ENCODE assay signal across 10 cellular contexts in the genomic region with DNA sequence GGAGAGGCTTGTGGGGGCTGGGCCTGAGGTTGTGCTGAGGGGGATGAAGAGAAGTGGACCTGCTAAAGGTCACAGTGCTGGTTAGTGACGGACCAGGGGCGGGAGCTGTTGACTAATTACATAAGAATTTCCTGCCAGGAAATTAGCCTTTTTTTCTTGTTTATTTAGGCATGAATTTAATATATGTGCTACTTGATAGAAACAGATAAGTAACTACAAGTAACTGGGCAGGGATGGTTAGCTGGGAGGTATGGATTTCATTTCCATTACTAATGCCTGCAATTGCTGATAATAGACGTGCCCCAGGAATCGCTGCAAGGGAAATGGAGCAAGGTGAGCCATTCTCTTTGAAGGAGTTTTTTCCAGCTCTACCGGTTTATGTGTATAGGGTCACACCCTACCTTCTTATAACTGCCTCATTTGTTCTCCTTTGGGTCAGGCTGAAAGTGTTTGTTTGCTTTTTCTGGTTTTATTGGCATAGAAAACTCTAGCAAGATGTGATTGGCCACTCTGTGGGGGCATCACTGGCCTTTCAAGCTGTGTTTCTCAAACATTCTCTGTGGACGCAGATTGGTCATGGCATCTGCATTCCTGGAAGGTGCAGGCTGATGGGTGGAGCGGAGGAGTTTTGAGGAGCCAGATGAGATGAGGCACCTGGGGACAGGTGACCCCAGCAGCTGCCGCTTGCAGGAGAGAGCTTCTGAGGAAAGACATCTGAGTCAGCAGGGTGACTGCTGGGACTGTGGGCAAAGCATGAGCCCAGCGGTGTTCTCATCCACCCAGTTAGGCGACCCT. TPM values are rescaled to one million over a fixed set of nuclear protein-coding genes. Genes with fewer than 3 reads are reported as not detected.
DNase-seq lines count a peak whose midpoint lies in the region; ATAC-seq, FAIRE-seq and TF ChIP-seq lines count a peak whose summit lies in the region.
"Had no signal": no experiment of that assay in that cellular context is flagged by ENCODE, and none has a peak within 500 bp of the region (broad histone marks: within the 10 kb centered on the region; RNA-seq: fewer than 3 reads in every experiment).

No MANE protein-coding gene starts in this region.

- H3K79me2 ChIP-seq in keratinocyte (ENCODE audit: control insufficient read depth, insufficient read depth, low read length): no peaks in the 10 kb centered on the region

- POLR2A ChIA-PET in activated naive CD8-positive, alpha-beta T cell treated with anti-CD3 and anti-CD28 coated beads, Interleukin-2, amount 10 ng/mL, durations not matched to agents 7 days and 5 days (lab: Charles Lee): no interaction called here
- POLR2A ChIA-PET in activated CD8-positive, alpha-beta T cell treated with anti-CD3 and anti-CD28 coated beads for 36 hours (lab: Charles Lee): interaction anchor here (0.6 to 1.4 kb wide), 2 partner anchors 9 to 18 kb away, joined by 3 to 4 read pairs; no protein-coding TSS in a partner anchor

- dilution Hi-C loops in keratinocyte (cut with MboI; ENCODE audit: extremely low pct_ligation_motif_present, low sequenced_read_pairs): no loop called here

- peak overlapping the region; percentile 12 for H2AFZ ChIP-seq in keratinocyte (ENCODE audit: control insufficient read depth, low read length)

- no peak for TF ChIP-seq CTCF in keratinocyte (optimal IDR thresholded peaks at IDR 0.05 in 1 of 3, IDR thresholded peaks at IDR 0.05 in 1 of 3, conservative IDR thresholded peaks at IDR 0.05 in 1 of 3; ENCODE audit: extremely low read depth in 1 of 3, insufficient read depth in 2 of 3, low read length in 3 of 3)
- TF ChIP-seq CTCF in activated CD8-positive, alpha-beta T cell treated with anti-CD3 and anti-CD28 coated beads for 36 hours (IDR thresholded peaks at IDR 0.05): no peak
- no peak for TF ChIP-seq CTCF in WERI-Rb-1 (IDR thresholded peaks at IDR 0.05; ENCODE audit: low read depth, low read length)

- H3K4me1 ChIP-seq in adipocyte (ENCODE audit: control insufficient read depth, insufficient read depth, low read length): peaks cover 7% of the 10 kb centered on the region
- H3K4me1 ChIP-seq in keratinocyte (ENCODE audit: control insufficient read depth, extremely low read depth, insufficient read depth, low read length): peaks cover 41% of the 10 kb centered on the region
- H3K4me1 ChIP-seq: BE2C had no signal

- H3K4me3 ChIP-seq in adipocyte (ENCODE audit: low read length) (peak overlapping the region; percentile 27), keratinocyte (ENCODE audit: control insufficient read depth in 2 of 3, extremely low read depth in 1 of 3, insufficient read depth in 2 of 3, low read depth in 1 of 3, low read length in 3 of 3) (peak overlapping the region in 2 of 3 experiments; percentile 18 to 22), WERI-Rb-1 (ENCODE audit: low read depth, low read length) (no peak overlapping the region)

- peaks cover 2% of the 10 kb centered on the region for H3K4me1 Mint-ChIP-seq in activated naive CD8-positive, alpha-beta T cell treated with anti-CD3 and anti-CD28 coated beads, Interleukin-2, amount 10 ng/mL, durations not matched to agents 7 days and 5 days
- H3K4me1 Mint-ChIP-seq in activated naive CD8-positive, alpha-beta T cell treated with anti-CD3 and anti-CD28 coated beads for 36 hours: no peaks in the 10 kb centered on the region
- H3K4me1 Mint-ChIP-seq in activated CD8-positive, alpha-beta T cell treated with anti-CD3 and anti-CD28 coated beads for 36 hours (ENCODE audit: low read depth): no peaks in the 10 kb centered on the region

- no peaks in the 10 kb centered on the region for H3K9me1 ChIP-seq in keratinocyte (ENCODE audit: control insufficient read depth, extremely low read depth, insufficient read depth, low read length)

- intact Hi-C loops in activated CD8-positive, alpha-beta T cell treated with anti-CD3 and anti-CD28 coated beads for 36 hours (cut with micrococcal nuclease): no loop called here

- H3K9ac ChIP-seq in adipocyte (ENCODE audit: low read length) (no peak overlapping the region), keratinocyte (ENCODE audit: control insufficient read depth, extremely low read depth, insufficient read depth, low read length) (peak overlapping the region; percentile 77)

- peak overlapping the region; percentile 55 for H3K27ac Mint-ChIP-seq in activated naive CD8-positive, alpha-beta T cell treated with anti-CD3 and anti-CD28 coated beads, Interleukin-2, amount 10 ng/mL, durations not matched to agents 7 days and 5 days
- no peak overlapping the region for H3K27ac Mint-ChIP-seq in activated naive CD8-positive, alpha-beta T cell treated with anti-CD3 and anti-CD28 coated beads for 36 hours
- no peak overlapping the region for H3K27ac Mint-ChIP-seq in activated CD8-positive, alpha-beta T cell treated with anti-CD3 and anti-CD28 coated beads for 36 hours

- H3K36me3 ChIP-seq in adipocyte (ENCODE audit: control insufficient read depth, insufficient read depth, low read length, severe bottlenecking) (no peaks in the 10 kb centered on the region), keratinocyte (ENCODE audit: control insufficient read depth in 2 of 2, extremely low read depth in 1 of 2, insufficient read depth in 2 of 2, low read length in 2 of 2) (peaks cover 0 to 1% of the 10 kb centered on the region in 2 experiments), WERI-Rb-1 (no peaks in the 10 kb centered on the region)
- H3K36me3 ChIP-seq: BE2C had no signal

- H3K4me3 Mint-ChIP-seq in activated naive CD8-positive, alpha-beta T cell treated with anti-CD3 and anti-CD28 coated beads, Interleukin-2, amount 10 ng/mL, durations not matched to agents 7 days and 5 days: no peak overlapping the region
- no peak overlapping the region for H3K4me3 Mint-ChIP-seq in activated naive CD8-positive, alpha-beta T cell treated with anti-CD3 and anti-CD28 coated beads for 36 hours
- H3K4me3 Mint-ChIP-seq in activated CD8-positive, alpha-beta T cell treated with anti-CD3 and anti-CD28 coated beads for 36 hours: no peak overlapping the region

- H3K9me3 ChIP-seq in adipocyte (ENCODE audit: control insufficient read depth, low read length) (no peaks in the 10 kb centered on the region), keratinocyte (ENCODE audit: control insufficient read depth, low read depth, low read length) (no peaks in the 10 kb centered on the region), WERI-Rb-1 (ENCODE audit: severe bottlenecking) (no peaks in the 10 kb centered on the region)
- H3K9me3 ChIP-seq: BE2C had no signal

- no peak for DNase-seq in activated naive CD8-positive, alpha-beta T cell treated with anti-CD3 and anti-CD28 coated beads, Interleukin-2, amount 10 ng/mL, durations not matched to agents 7 days and 5 days
- no peak for DNase-seq in activated naive CD8-positive, alpha-beta T cell treated with anti-CD3 and anti-CD28 coated beads for 36 hours
- peak; percentile 47 for DNase-seq in adipocyte (ENCODE audit: low read depth)
- peak; percentile 52 for DNase-seq in keratinocyte (ENCODE audit: low read depth, low spot score)
- no peak for DNase-seq in activated CD8-positive, alpha-beta T cell treated with anti-CD3 and anti-CD28 coated beads for 36 hours
- DNase-seq in stimulated activated CD4-positive, alpha-beta T cell treated with anti-CD3 and anti-CD28 coated beads, Interleukin-15, amount 100 ng/mL, for 24 hours: no peak
- no peak for DNase-seq in WERI-Rb-1
- DNase-seq: BE2C had no signal

- H4K20me1 ChIP-seq in keratinocyte (ENCODE audit: control insufficient read depth, extremely low read depth, insufficient read depth, low read length): no peaks in the 10 kb centered on the region

- CTCF ChIA-PET in activated CD8-positive, alpha-beta T cell treated with anti-CD3 and anti-CD28 coated beads for 36 hours (lab: Charles Lee): no interaction called here

- peak; percentile 95 for FAIRE-seq in keratinocyte (lab: Jason Lieb, UNC)

- H3K27ac ChIP-seq in keratinocyte (ENCODE audit: control insufficient read depth, insufficient read depth, low read length): peak overlapping the region; percentile 94
- H3K27ac ChIP-seq in WERI-Rb-1: no peak overlapping the region
- H3K27ac ChIP-seq: HL-60 had no signal

- H3K4me2 ChIP-seq in keratinocyte (ENCODE audit: control insufficient read depth, extremely low read depth, insufficient read depth, low read depth, low read length): peak overlapping the region; percentile 82

- H3K9me3 Mint-ChIP-seq in activated naive CD8-positive, alpha-beta T cell treated with anti-CD3 and anti-CD28 coated beads, Interleukin-2, amount 10 ng/mL, durations not matched to agents 7 days and 5 days: no peaks in the 10 kb centered on the region
- no peaks in the 10 kb centered on the region for H3K9me3 Mint-ChIP-seq in activated naive CD8-positive, alpha-beta T cell treated with anti-CD3 and anti-CD28 coated beads for 36 hours
- no peaks in the 10 kb centered on the region for H3K9me3 Mint-ChIP-seq in activated CD8-positive, alpha-beta T cell treated with anti-CD3 and anti-CD28 coated beads for 36 hours

- H3K27me3 ChIP-seq in adipocyte (replicated peaks; ENCODE audit: control insufficient read depth, insufficient read depth, low read length): no peaks in the 10 kb centered on the region
- no peaks in the 10 kb centered on the region for H3K27me3 ChIP-seq in keratinocyte (ENCODE audit: control insufficient read depth, extremely low read depth, insufficient read depth, low read length)
- H3K27me3 ChIP-seq in WERI-Rb-1 (ENCODE audit: insufficient read depth, low read depth, severe bottlenecking): no peaks in the 10 kb centered on the region

- H3K36me3 Mint-ChIP-seq in activated naive CD8-positive, alpha-beta T cell treated with anti-CD3 and anti-CD28 coated beads, Interleukin-2, amount 10 ng/mL, durations not matched to agents 7 days and 5 days: no peaks in the 10 kb centered on the region
- peaks cover 4% of the 10 kb centered on the region for H3K36me3 Mint-ChIP-seq in activated naive CD8-positive, alpha-beta T cell treated with anti-CD3 and anti-CD28 coated beads for 36 hours
- peaks cover 3% of the 10 kb centered on the region for H3K36me3 Mint-ChIP-seq in activated CD8-positive, alpha-beta T cell treated with anti-CD3 and anti-CD28 coated beads for 36 hours (ENCODE audit: low read depth)

- peaks cover 2% of the 10 kb centered on the region for H3K27me3 Mint-ChIP-seq in activated naive CD8-positive, alpha-beta T cell treated with anti-CD3 and anti-CD28 coated beads, Interleukin-2, amount 10 ng/mL, durations not matched to agents 7 days and 5 days
- no peaks in the 10 kb centered on the region for H3K27me3 Mint-ChIP-seq in activated naive CD8-positive, alpha-beta T cell treated with anti-CD3 and anti-CD28 coated beads for 36 hours
- H3K27me3 Mint-ChIP-seq in activated CD8-positive, alpha-beta T cell treated with anti-CD3 and anti-CD28 coated beads for 36 hours: no peaks in the 10 kb centered on the region

- ATAC-seq in activated naive CD8-positive, alpha-beta T cell treated with anti-CD3 and anti-CD28 coated beads, Interleukin-2, amount 10 ng/mL, durations not matched to agents 7 days and 5 days (ENCODE audit: low read depth): no peak
- no peak for ATAC-seq in activated CD8-positive, alpha-beta T cell treated with anti-CD3 and anti-CD28 coated beads for 36 hours
- ATAC-seq in HG03135 (IDR thresholded peaks at IDR 0.05; ENCODE audit: unreplicated experiment): no peak

RNA-seq across cellular contexts. Expression of gene GPRC5A, which starts 19.0 kb away (rescaled TPM):
- total RNA-seq in activated naive CD8-positive, alpha-beta T cell treated with anti-CD3 and anti-CD28 coated beads, Interleukin-2, amount 10 ng/mL, durations not matched to agents 7 days and 5 days: not detected
- total RNA-seq in activated naive CD8-positive, alpha-beta T cell treated with anti-CD3 and anti-CD28 coated beads for 36 hours: under 1 TPM; 0.27 to 0.34 TPM
- 25.5 to 73.6 TPM (median 28.8 TPM) in 3 replicates for polyA plus RNA-seq in keratinocyte
- polyA plus RNA-seq in keratinocyte (2011; ENCODE audit: low read depth): 7.3 TPM
- polyA plus RNA-seq in keratinocyte (2011; cell fraction: cytosol; rRNA removed): 14.9 and 26.4 TPM in 2 replicates
- 98.1 and 149 TPM in 2 replicates for polyA plus RNA-seq in keratinocyte (2011; cell fraction: nucleus; rRNA removed)
- polyA plus RNA-seq in keratinocyte (2012; ENCODE audit: low replicate concordance): 21.0 and 27.1 TPM in 2 replicates
- 103 to 158 TPM (median 139 TPM) in 3 replicates for polyA minus RNA-seq in keratinocyte
- 30.7 TPM for polyA minus RNA-seq in keratinocyte (2011; cell fraction: cytosol; rRNA and poly(A)+ RNA removed)
- polyA minus RNA-seq in keratinocyte (2011; cell fraction: nucleus; rRNA and poly(A)+ RNA removed): 106 and 122 TPM in 2 replicates
- under 1 TPM in 1 of 2 experiments, not detected in 1; 0.11 TPM for total RNA-seq in activated CD8-positive, alpha-beta T cell treated with anti-CD3 and anti-CD28 coated beads for 36 hours

RNA-seq across cellular contexts. Expression of gene DDX47, which starts 59.2 kb away (rescaled TPM):
- total RNA-seq in activated naive CD8-positive, alpha-beta T cell treated with anti-CD3 and anti-CD28 coated beads, Interleukin-2, amount 10 ng/mL, durations not matched to agents 7 days and 5 days: 10 to 100 TPM; 56.3 to 60.8 TPM
- 100 to 1,000 TPM in 1 of 2 experiments, 10 to 100 TPM in 1; 98.5 to 107 TPM for total RNA-seq in activated naive CD8-positive, alpha-beta T cell treated with anti-CD3 and anti-CD28 coated beads for 36 hours
- 52.9 to 92.6 TPM (median 90.2 TPM) in 3 replicates for polyA plus RNA-seq in keratinocyte
- polyA plus RNA-seq in keratinocyte (2011; ENCODE audit: low read depth): 28.2 TPM
- 62.7 and 107 TPM in 2 replicates for polyA plus RNA-seq in keratinocyte (2011; cell fraction: cytosol; rRNA removed)
- 129 and 167 TPM in 2 replicates for polyA plus RNA-seq in keratinocyte (2011; cell fraction: nucleus; rRNA removed)
- 53.1 and 62.8 TPM in 2 replicates for polyA plus RNA-seq in keratinocyte (2012; ENCODE audit: low replicate concordance)
- polyA minus RNA-seq in keratinocyte: 41.9 to 55.1 TPM (median 42.5 TPM) in 3 replicates
- polyA minus RNA-seq in keratinocyte (2011; cell fraction: cytosol; rRNA and poly(A)+ RNA removed): 34.1 TPM
- 33.2 and 61.5 TPM in 2 replicates for polyA minus RNA-seq in keratinocyte (2011; cell fraction: nucleus; rRNA and poly(A)+ RNA removed)
- 10 to 100 TPM; 86.0 to 96.9 TPM for total RNA-seq in activated CD8-positive, alpha-beta T cell treated with anti-CD3 and anti-CD28 coated beads for 36 hours

Comparison
In these comparisons a context has a peak if more than half of its experiments do, and no peak if none do; other contexts are left out.
1. DNase-seq: peak in adipocyte (single experiment) and keratinocyte (single experiment); none in activated naive CD8-positive, alpha-beta T cell treated with anti-CD3 and anti-CD28 coated beads, Interleukin-2, amount 10 ng/mL, durations not matched to agents 7 days and 5 days (single experiment), activated naive CD8-positive, alpha-beta T cell treated with anti-CD3 and anti-CD28 coated beads for 36 hours (single experiment), activated CD8-positive, alpha-beta T cell treated with anti-CD3 and anti-CD28 coated beads for 36 hours (single experiment), stimulated activated CD4-positive, alpha-beta T cell treated with anti-CD3 and anti-CD28 coated beads, Interleukin-15, amount 100 ng/mL, for 24 hours (single experiment) and WERI-Rb-1 (single experiment).